In the genomic region with DNA sequence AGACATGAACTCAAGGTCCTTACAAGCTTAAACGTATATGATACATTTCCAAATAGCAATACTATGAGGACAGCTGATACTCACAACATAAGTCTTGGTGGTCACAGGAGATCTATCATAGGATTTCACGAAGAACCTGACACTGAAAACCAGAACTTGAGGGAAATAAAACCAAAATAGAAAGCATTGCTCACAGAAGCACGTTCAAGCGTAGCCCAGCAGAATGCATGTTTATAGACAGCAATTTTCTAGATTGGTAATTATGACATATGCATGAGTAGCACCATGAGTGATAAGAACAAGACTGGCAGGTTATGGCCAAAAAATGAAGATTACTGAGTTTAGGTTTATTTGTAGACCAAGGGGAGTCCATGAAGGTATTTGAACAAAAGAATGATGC, we compare ENCODE assay signal across 11 cellular contexts.
A peak's percentile ranks its signal among the peaks of the same experiment; 100 is the strongest.
DNase-seq lines count a peak whose midpoint lies in the region; ATAC-seq and TF ChIP-seq lines count a peak whose summit lies in the region.
"Had no signal": no experiment of that assay in that cellular context is flagged by ENCODE, and none has a peak within 500 bp of the region (broad histone marks: within the 10 kb centered on the region; RNA-seq: fewer than 3 reads in every experiment).

No MANE protein-coding gene starts in this region.

- H3K27ac ChIP-seq in caudate nucleus (ENCODE audit: low read depth, low read length): no peak overlapping the region
- H3K27ac ChIP-seq: body of pancreas, SK-N-MC had no signal

- no peaks in the 10 kb centered on the region for H3K27me3 Mint-ChIP-seq in activated T-cell treated with anti-CD3 and anti-CD28 coated beads, Interleukin-2, amount 50 U/mL, for 4 hours (ENCODE audit: low read depth)
- H3K27me3 Mint-ChIP-seq in Calu3 (ENCODE audit: unreplicated experiment) (no peaks in the 10 kb centered on the region), activated B cell treated with CpG ODN at 0.5 μM for 24 hours (no peaks in the 10 kb centered on the region), naive B cell (no peaks in the 10 kb centered on the region)

- peak overlapping the region; percentile 49 for H3K4me3 Mint-ChIP-seq in activated T-cell treated with anti-CD3 and anti-CD28 coated beads, Interleukin-2, amount 50 U/mL, for 4 hours
- no peak overlapping the region for H3K4me3 Mint-ChIP-seq in Calu3 (ENCODE audit: low read depth, unreplicated experiment)
- no peak overlapping the region for H3K4me3 Mint-ChIP-seq in activated B cell treated with CpG ODN at 0.5 μM for 24 hours
- no peak overlapping the region for H3K4me3 Mint-ChIP-seq in naive B cell

- BruUV-seq in Calu3 (replicated peaks; lab: Mats Ljungman, UMichigan): no TSS peak

- POLR2A ChIA-PET in activated B cell treated with CpG ODN at 0.5 μM for 24 hours (lab: Charles Lee): interaction anchor here (0.5 to 1.2 kb wide), 2 partner anchors 41 to 52 kb away, joined by 3 to 10 read pairs; no protein-coding TSS in a partner anchor

- intact Hi-C loops in Calu3 (cut with micrococcal nuclease; ENCODE audit: unreplicated experiment): no loop called here
- intact Hi-C loops in activated B cell treated with CpG ODN at 0.5 μM for 24 hours (cut with micrococcal nuclease): loop anchor here (2.0 kb wide), 2 partner anchors 13 to 53 kb away; no protein-coding TSS in a partner anchor

- CTCF ChIA-PET in Calu3 (lab: Charles Lee) (no interaction called here), activated B cell treated with CpG ODN at 0.5 μM for 24 hours (lab: Charles Lee) (no interaction called here)

- TF ChIP-seq CTCF in Calu3 (IDR thresholded peaks at IDR 0.05; ENCODE audit: unreplicated experiment) (no peak), activated B cell treated with CpG ODN at 0.5 μM for 24 hours (IDR thresholded peaks at IDR 0.05) (no peak)

- peaks cover 4% of the 10 kb centered on the region for H3K36me3 Mint-ChIP-seq in activated T-cell treated with anti-CD3 and anti-CD28 coated beads, Interleukin-2, amount 50 U/mL, for 4 hours (ENCODE audit: insufficient read depth)
- H3K36me3 Mint-ChIP-seq in Calu3 (ENCODE audit: insufficient read depth, unreplicated experiment) (no peaks in the 10 kb centered on the region), activated B cell treated with CpG ODN at 0.5 μM for 24 hours (ENCODE audit: low read depth) (no peaks in the 10 kb centered on the region), naive B cell (no peaks in the 10 kb centered on the region)

- H3K9me3 Mint-ChIP-seq in activated T-cell treated with anti-CD3 and anti-CD28 coated beads, Interleukin-2, amount 50 U/mL, for 4 hours: peaks cover 9% of the 10 kb centered on the region
- H3K9me3 Mint-ChIP-seq in Calu3 (ENCODE audit: low read depth, unreplicated experiment) (peaks cover 3% of the 10 kb centered on the region), activated B cell treated with CpG ODN at 0.5 μM for 24 hours (no peaks in the 10 kb centered on the region), naive B cell (no peaks in the 10 kb centered on the region)

- ATAC-seq in activated T-cell treated with anti-CD3 and anti-CD28 coated beads, Interleukin-2, amount 50 U/mL, for 4 hours: peak; percentile 61 to 67
- ATAC-seq in activated B cell treated with CpG ODN at 0.5 μM for 24 hours (ENCODE audit: low read depth): peak; percentile 31
- peak; percentile 16 to 29 for ATAC-seq in naive B cell (ENCODE audit: low read depth in 2 of 2)
- ATAC-seq in GM21529 (IDR thresholded peaks at IDR 0.05; ENCODE audit: unreplicated experiment): no peak
- no peak for ATAC-seq in GM19467 (IDR thresholded peaks at IDR 0.05; ENCODE audit: unreplicated experiment)
- ATAC-seq: body of pancreas had no signal

- no peak for DNase-seq in activated T-cell treated with anti-CD3 and anti-CD28 coated beads, Interleukin-2, amount 50 U/mL, for 4 hours
- DNase-seq in activated T-cell treated with anti-CD3 and anti-CD28 coated beads for 4 hours: no peak
- no peak for DNase-seq in Calu3
- no peak for DNase-seq in activated B cell treated with CpG ODN at 0.5 μM for 24 hours
- DNase-seq in naive B cell: peak; percentile 25
- DNase-seq in caudate nucleus (lab: John Stamatoyannopoulos, UW): no peak
- DNase-seq: body of pancreas, NCI-H1105 treated with DMSO at 0.1 percent for 48 hours had no signal

- H3K4me1 Mint-ChIP-seq in activated T-cell treated with anti-CD3 and anti-CD28 coated beads, Interleukin-2, amount 50 U/mL, for 4 hours (ENCODE audit: low read depth): peaks cover 85% of the 10 kb centered on the region
- peaks cover 26% of the 10 kb centered on the region for H3K4me1 Mint-ChIP-seq in Calu3 (ENCODE audit: low read depth, unreplicated experiment)
- peaks cover 37% of the 10 kb centered on the region for H3K4me1 Mint-ChIP-seq in activated B cell treated with CpG ODN at 0.5 μM for 24 hours
- peaks cover 30 to 32% (median 31%) of the 10 kb centered on the region in 3 donors for H3K4me1 Mint-ChIP-seq in naive B cell

- H3K27ac Mint-ChIP-seq in Calu3 (ENCODE audit: unreplicated experiment): peak overlapping the region; percentile 21
- peak overlapping the region; percentile 76 for H3K27ac Mint-ChIP-seq in activated B cell treated with CpG ODN at 0.5 μM for 24 hours
- H3K27ac Mint-ChIP-seq in naive B cell: peak overlapping the region in 4 of 6 donors; percentile 35 to 90 (median 82)

Comparison
In these comparisons a context has a peak if more than half of its experiments do, and no peak if none do; other contexts are left out.
1. ATAC-seq: peak in activated T-cell treated with anti-CD3 and anti-CD28 coated beads, Interleukin-2, amount 50 U/mL, for 4 hours (2 of 2), activated B cell treated with CpG ODN at 0.5 μM for 24 hours (single experiment) and naive B cell (2 of 2); none in GM21529 (single experiment) and GM19467 (single experiment).
2. H3K27ac Mint-ChIP-seq: peak in every context shown above with its lines; median percentile 82 in naive B cell; 76 in activated B cell treated with CpG ODN at 0.5 μM for 24 hours; 21 in Calu3.